14 cellular contexts compared by ENCODE assay signal in the genomic region with DNA sequence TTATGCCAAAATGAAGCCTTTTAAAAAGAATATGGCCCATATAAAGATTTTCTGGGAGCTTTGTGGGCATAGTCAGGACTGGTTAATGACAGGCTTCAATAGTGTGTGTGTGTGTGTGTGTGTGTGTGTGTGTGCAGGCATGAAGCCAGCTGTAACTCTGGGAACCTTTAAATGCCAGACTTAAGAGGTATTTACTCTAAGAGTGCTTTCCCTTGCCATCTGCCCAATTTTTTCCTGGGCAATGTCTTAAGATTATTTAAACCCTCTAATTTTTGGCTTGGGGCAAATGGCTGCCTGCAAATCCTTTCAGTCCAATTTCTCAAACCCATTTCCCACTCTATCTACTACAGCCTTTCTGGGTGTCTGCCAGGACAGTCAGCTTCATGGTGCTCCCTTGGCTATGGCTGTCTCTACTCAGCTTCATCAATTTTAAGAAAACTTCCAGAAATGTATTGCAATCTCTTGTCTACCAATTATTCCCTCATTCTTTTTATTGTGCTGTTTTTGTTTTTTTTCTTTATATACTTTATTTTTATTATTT.
"Had no signal": no experiment of that assay in that cellular context is flagged by ENCODE, and none has a peak within 500 bp of the region (broad histone marks: within the 10 kb centered on the region; RNA-seq: fewer than 3 reads in every experiment).

No MANE protein-coding gene starts in this region.

- H3K4me1 Mint-ChIP-seq: activated CD4-positive, alpha-beta T cell treated with anti-CD3 and anti-CD28 coated beads, Interleukin-2, amount 10 ng/mL, durations not matched to agents 7 days and 5 days; natural killer cell; stimulated activated effector memory CD8-positive, alpha-beta T cell treated with anti-CD3 and anti-CD28 coated beads, Interleukin-12 subunit alpha, Interleukin-12 subunit beta, amount 100 ng/mL, for 72 hours had no signal

- H3K27ac Mint-ChIP-seq: activated CD4-positive, alpha-beta T cell treated with anti-CD3 and anti-CD28 coated beads, Interleukin-2, amount 10 ng/mL, durations not matched to agents 7 days and 5 days; activated naive CD4-positive, alpha-beta T cell treated with anti-CD3 and anti-CD28 coated beads, Interleukin-2, amount 50 U/mL, for 24 hours; natural killer cell; stimulated activated effector memory CD8-positive, alpha-beta T cell treated with anti-CD3 and anti-CD28 coated beads, Interleukin-12 subunit alpha, Interleukin-12 subunit beta, amount 100 ng/mL, for 72 hours had no signal

- H3K36me3 ChIP-seq: heart left ventricle, right atrium auricular region, tibial artery, uterus had no signal

- H3K27ac ChIP-seq: heart left ventricle, right atrium auricular region, tibial artery, uterus had no signal

- H3K4me3 ChIP-seq: heart left ventricle, right atrium auricular region, smooth muscle cell, tibial artery, uterus had no signal

- ATAC-seq: heart left ventricle; left lobe of liver; natural killer cell; stimulated activated effector memory CD8-positive, alpha-beta T cell treated with anti-CD3 and anti-CD28 coated beads, Interleukin-12 subunit alpha, Interleukin-12 subunit beta, amount 100 ng/mL, for 72 hours had no signal

- H3K9me3 Mint-ChIP-seq: activated naive CD4-positive, alpha-beta T cell treated with anti-CD3 and anti-CD28 coated beads, Interleukin-2, amount 50 U/mL, for 24 hours; natural killer cell; stimulated activated effector memory CD8-positive, alpha-beta T cell treated with anti-CD3 and anti-CD28 coated beads, Interleukin-12 subunit alpha, Interleukin-12 subunit beta, amount 100 ng/mL, for 72 hours had no signal

- H3K9me3 ChIP-seq: heart left ventricle, right atrium auricular region, tibial artery, uterus had no signal

- DNase-seq: activated CD4-positive, alpha-beta T cell treated with anti-CD3 and anti-CD28 coated beads, Interleukin-2, amount 10 ng/mL, durations not matched to agents 7 days and 5 days; activated CD4-positive, CD25-positive, alpha-beta regulatory T cell; central memory CD4-positive, alpha-beta T cell; cortex of kidney; effector memory CD4-positive, alpha-beta T cell; heart left ventricle; natural killer cell; tibial artery; uterus had no signal

- H3K4me1 ChIP-seq: uterus had no signal

- H3K4me3 Mint-ChIP-seq: activated CD4-positive, alpha-beta T cell treated with anti-CD3 and anti-CD28 coated beads, Interleukin-2, amount 10 ng/mL, durations not matched to agents 7 days and 5 days; activated naive CD4-positive, alpha-beta T cell treated with anti-CD3 and anti-CD28 coated beads, Interleukin-2, amount 50 U/mL, for 24 hours; natural killer cell; stimulated activated effector memory CD8-positive, alpha-beta T cell treated with anti-CD3 and anti-CD28 coated beads, Interleukin-12 subunit alpha, Interleukin-12 subunit beta, amount 100 ng/mL, for 72 hours had no signal

- H3K27me3 Mint-ChIP-seq: activated CD4-positive, alpha-beta T cell treated with anti-CD3 and anti-CD28 coated beads, Interleukin-2, amount 10 ng/mL, durations not matched to agents 7 days and 5 days; activated naive CD4-positive, alpha-beta T cell treated with anti-CD3 and anti-CD28 coated beads, Interleukin-2, amount 50 U/mL, for 24 hours had no signal

- H3K36me3 Mint-ChIP-seq: activated naive CD4-positive, alpha-beta T cell treated with anti-CD3 and anti-CD28 coated beads, Interleukin-2, amount 50 U/mL, for 24 hours; natural killer cell; stimulated activated effector memory CD8-positive, alpha-beta T cell treated with anti-CD3 and anti-CD28 coated beads, Interleukin-12 subunit alpha, Interleukin-12 subunit beta, amount 100 ng/mL, for 72 hours had no signal

- H3K27me3 ChIP-seq: heart left ventricle, right atrium auricular region, tibial artery, uterus had no signal
